8 cellular contexts compared by ENCODE assay signal in the genomic region with DNA sequence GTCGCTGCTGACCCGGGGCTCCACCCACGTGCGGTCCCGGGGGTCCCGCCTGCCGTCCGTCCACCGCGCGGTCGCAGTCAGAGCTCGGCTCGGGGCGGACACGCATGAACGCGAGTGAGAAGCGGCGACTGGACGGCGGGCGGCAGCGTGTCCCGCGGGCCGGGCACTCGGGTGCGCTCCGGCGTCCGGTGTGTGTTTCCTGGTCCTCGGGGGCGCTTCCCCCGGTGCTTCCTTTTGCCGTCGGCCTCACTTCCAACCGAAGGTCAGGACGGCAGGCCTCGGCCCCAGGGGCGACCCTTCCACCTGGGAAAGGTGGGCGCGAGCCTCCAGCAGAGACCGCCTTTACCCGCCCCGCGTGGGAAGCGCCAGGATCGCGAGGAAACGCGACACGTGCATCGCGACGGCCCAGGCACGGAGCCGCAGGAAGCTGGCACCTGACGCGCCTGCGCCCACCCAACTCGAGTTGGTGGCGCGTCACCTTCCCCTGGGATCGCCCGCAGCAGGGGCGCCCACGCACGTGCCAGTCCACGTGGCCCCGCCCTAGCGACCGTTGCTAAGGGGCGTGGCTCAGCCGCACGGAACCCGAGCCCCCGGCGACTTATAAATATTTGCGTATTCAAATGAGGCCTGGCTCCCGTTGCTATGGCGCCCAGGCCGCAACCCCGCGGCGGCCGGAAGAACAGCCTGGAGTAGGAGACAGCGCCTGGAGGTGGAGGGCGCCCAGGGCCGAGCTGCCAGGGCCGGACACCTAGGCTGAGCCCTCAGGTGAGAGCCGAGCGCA. TPM values are rescaled to one million over a fixed set of nuclear protein-coding genes. Genes with fewer than 3 reads are reported as not detected.
DNase-seq lines count a peak whose midpoint lies in the region; ATAC-seq and TF ChIP-seq lines count a peak whose summit lies in the region.

TSS of gene LRRC56 (plus strand) at position 687 of the 781 bp plus-strand sequence. CDS start 3,158 bp downstream, outside the sequence.

- H3K27me3 ChIP-seq in AG04450 (ENCODE audit: control insufficient read depth, insufficient read depth, low read length) (no peaks in the 10 kb centered on the region), endocrine pancreas (ENCODE audit: control insufficient read depth, insufficient read depth, low read length) (no peaks in the 10 kb centered on the region), mucosa of rectum (ENCODE audit: control insufficient read depth in 2 of 2, insufficient read depth in 2 of 2, low read length in 2 of 2) (no peaks in the 10 kb centered on the region)

- DNase-seq in AG04450 (ENCODE audit: low read depth, low spot score) (peak; percentile 59), NCI-H748 (lab: John Stamatoyannopoulos, UW; ENCODE audit: unreplicated experiment) (peak; percentile 94)
- DNase-seq in activated CD8-positive, alpha-beta memory T cell treated with anti-CD3 and anti-CD28 coated beads for 4 hours (ENCODE audit: low read depth in 2 of 2) = peak; percentile 85 to 89
- DNase-seq in stimulated activated CD8-positive, alpha-beta memory T cell treated with anti-CD3 and anti-CD28 coated beads, Interleukin-4, amount 100 ng/mL, for 48 hours = peak; percentile 95

- H3K9me3 ChIP-seq in AG04450 (ENCODE audit: control insufficient read depth, insufficient read depth, low read length) = no peaks in the 10 kb centered on the region; the same call in 1 of the 2 replicates
- no peaks in the 10 kb centered on the region for H3K9me3 ChIP-seq in endocrine pancreas (ENCODE audit: control insufficient read depth, low read length)
- no peaks in the 10 kb centered on the region for H3K9me3 ChIP-seq in mucosa of rectum (ENCODE audit: control insufficient read depth in 2 of 2, low read length in 2 of 2)

- in situ Hi-C loops in GM18951 (cut with MboI; ENCODE audit: low sequenced_read_pairs, unreplicated experiment) = no loop called here

- peak within 1 kb of the TSS; percentile 73 for H3K9ac ChIP-seq in endocrine pancreas (ENCODE audit: control insufficient read depth, insufficient read depth, low read length)
- H3K9ac ChIP-seq in mucosa of rectum (ENCODE audit: low read depth in 1 of 2, low read length in 2 of 2) = peak within 1 kb of the TSS; percentile 60 to 78

- ATAC-seq in HG03280 (IDR thresholded peaks at IDR 0.05; ENCODE audit: unreplicated experiment) = peak; percentile 53

- H3K4me3 ChIP-seq in AG04450 (ENCODE audit: low read depth, low read length) (peak within 1 kb of the TSS; percentile 61), endocrine pancreas (ENCODE audit: control insufficient read depth, insufficient read depth, low read length) (no peak within 1 kb of the TSS), mucosa of rectum (ENCODE audit: low read length in 2 of 2) (peak within 1 kb of the TSS; percentile 65 to 70)

- peak; percentile 65 for TF ChIP-seq POLR2A in GM18951 (IDR thresholded peaks at IDR 0.05; ENCODE audit: extremely low read depth, insufficient read depth, insufficient read length)

- CTCF ChIA-PET in AG04450 (lab: Charles Lee) = no interaction called here

- H3K4me1 ChIP-seq in endocrine pancreas (ENCODE audit: control insufficient read depth, insufficient read depth, low read length) (no peaks in the 10 kb centered on the region), mucosa of rectum (ENCODE audit: control insufficient read depth in 2 of 2, insufficient read depth in 2 of 2, low read length in 2 of 2) (peaks cover 22 to 28% of the 10 kb centered on the region in 2 donors)

- H3K36me3 ChIP-seq in endocrine pancreas (ENCODE audit: control insufficient read depth, insufficient read depth, low read length) (no peaks in the 10 kb centered on the region), mucosa of rectum (ENCODE audit: control insufficient read depth in 2 of 2, insufficient read depth in 2 of 2, low read length in 2 of 2) (peaks cover 6 to 10% of the 10 kb centered on the region in 2 donors)

- POLR2A ChIA-PET in AG04450 (lab: Yijun Ruan, JAX) = interaction anchor here (0.7 kb wide), 1 partner anchor 169 kb away, joined by 3 read pairs; no protein-coding TSS in a partner anchor

- TF ChIP-seq CTCF in AG04450 (IDR thresholded peaks at IDR 0.05; ENCODE audit: low read depth, low read length) = no peak

- peak within 1 kb of the TSS; percentile 21 for H3K27ac ChIP-seq in AG04450 (ENCODE audit: low read depth, low read length)
- H3K27ac ChIP-seq in mucosa of rectum (ENCODE audit: low read depth in 2 of 2, low read length in 2 of 2) = peak within 1 kb of the TSS; percentile 85 to 87

RNA-seq across cellular contexts. Expression of gene LRRC56, which starts in this region (rescaled TPM):
- 0.86 and 1.5 TPM in 2 replicates for polyA plus RNA-seq in AG04450 (2011; rRNA removed)
- 0.48 and 0.83 TPM in 2 replicates for polyA minus RNA-seq in AG04450 (2011; rRNA and poly(A)+ RNA removed)
